18 cellular contexts compared by ENCODE assay signal in the genomic region with DNA sequence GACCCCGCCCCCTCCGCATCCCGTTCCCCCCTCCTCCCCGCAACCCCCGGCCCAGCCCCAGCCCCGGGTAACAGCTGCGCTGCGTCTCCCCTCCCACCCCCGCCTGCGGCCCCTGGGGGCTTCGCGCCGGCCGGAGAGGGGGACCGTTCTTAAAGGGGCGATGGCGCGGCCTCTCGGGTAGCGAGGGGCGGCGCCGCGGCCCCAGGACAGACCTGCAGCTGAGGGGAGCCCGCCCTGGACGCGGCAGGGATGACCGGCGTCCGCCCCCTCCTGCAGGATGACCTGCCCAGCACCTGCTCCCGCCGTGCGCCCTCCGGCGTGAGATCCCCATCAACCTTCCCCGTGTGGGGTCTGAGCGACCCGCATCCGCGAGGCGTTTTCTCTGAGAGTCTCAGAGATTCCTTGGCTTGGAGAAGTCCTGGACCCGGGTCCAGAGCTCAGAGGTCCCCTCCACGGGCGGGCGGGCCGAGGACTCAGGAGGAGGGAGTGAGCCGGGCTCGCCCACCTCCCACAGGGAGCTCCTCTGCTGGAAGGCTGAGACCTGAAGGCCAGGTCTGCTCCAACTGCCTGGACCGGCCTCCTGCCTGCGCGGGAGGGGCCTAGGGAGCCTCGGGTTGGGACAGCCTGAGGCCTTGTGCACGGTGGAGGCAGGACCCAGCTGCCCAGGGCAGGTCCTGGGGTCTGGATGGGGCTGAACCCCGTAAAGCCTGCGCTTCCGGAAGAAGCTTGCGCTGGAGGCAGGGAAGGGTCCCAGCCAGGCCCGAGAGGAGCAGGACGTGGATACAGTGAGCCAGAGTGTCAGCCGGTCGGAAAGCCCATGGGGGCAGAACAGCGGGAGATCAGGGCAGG. TPM values are rescaled to one million over a fixed set of nuclear protein-coding genes. Genes with fewer than 3 reads are reported as not detected.
DNase-seq lines count a peak whose midpoint lies in the region; ATAC-seq and TF ChIP-seq lines count a peak whose summit lies in the region.
"Had no signal": no experiment of that assay in that cellular context is flagged by ENCODE, and none has a peak within 500 bp of the region (broad histone marks: within the 10 kb centered on the region; RNA-seq: fewer than 3 reads in every experiment).

No MANE protein-coding gene starts in this region.

- H3F3A ChIP-seq in neural cell (ENCODE audit: insufficient read depth, low read length, poor library complexity, severe bottlenecking), result no peaks in the 10 kb centered on the region

- no peak for DNase-seq in CD8-positive, alpha-beta T cell
- DNase-seq in HUDEP-2 (lab: John Stamatoyannopoulos, UW; ENCODE audit: unreplicated experiment in 76 of 76) (no peak), CD1c-positive myeloid dendritic cell (ENCODE audit: extremely low spot score) (no peak), adrenal gland (no peak), DMS153 treated with DMSO at 0.1 percent for 48 hours (lab: John Stamatoyannopoulos, UW; ENCODE audit: unreplicated experiment) (no peak)
- DNase-seq: activated CD8-positive, alpha-beta memory T cell treated with anti-CD3 and anti-CD28 coated beads, Interleukin-2, amount 10 ng/mL, durations not matched to agents 7 days and 5 days; CD8-positive, alpha-beta memory T cell; GM23248; IMR-90; NCI-H1436 treated with DMSO at 0.1 percent for 48 hours; NCI-H82; SHP77 treated with DMSO at 0.1 percent for 48 hours had no signal

- no peaks in the 10 kb centered on the region for H3K9me3 Mint-ChIP-seq in CD8-positive, alpha-beta T cell
- H3K9me3 Mint-ChIP-seq: CD8-positive, alpha-beta memory T cell had no signal

- H3K27ac Mint-ChIP-seq in CD8-positive, alpha-beta T cell, result no peak overlapping the region
- H3K27ac Mint-ChIP-seq: activated CD8-positive, alpha-beta memory T cell treated with anti-CD3 and anti-CD28 coated beads, Interleukin-2, amount 10 ng/mL, durations not matched to agents 7 days and 5 days; CD8-positive, alpha-beta memory T cell had no signal

- no peak for TF ChIP-seq POLR2A in adrenal gland (IDR thresholded peaks at IDR 0.05)

- no peaks in the 10 kb centered on the region for H3K9me2 ChIP-seq in neural cell (ENCODE audit: insufficient read depth, low read length)

- H3K4me3 Mint-ChIP-seq in CD8-positive, alpha-beta T cell, result peak overlapping the region; percentile 42
- H3K4me3 Mint-ChIP-seq: activated CD8-positive, alpha-beta memory T cell treated with anti-CD3 and anti-CD28 coated beads, Interleukin-2, amount 10 ng/mL, durations not matched to agents 7 days and 5 days had no signal

- WGBS in HUES64, result 5% methylated on average over 57 of the region's 62 CpGs
- 10 to 25% (median 12%) methylated on average over 14 to 61 of the region's 62 CpGs; no CpG with 5 or more reads in 1 of the 4 donors for WGBS in adrenal gland, 4 donors

- H3K4me2 ChIP-seq in neural cell (ENCODE audit: low read length), result no peak overlapping the region

- no peaks in the 10 kb centered on the region for H4K20me1 ChIP-seq in neural cell (ENCODE audit: insufficient read depth)

- POLR2A ChIA-PET in CD8-positive, alpha-beta T cell (lab: Charles Lee), result no interaction called here

- intact Hi-C loops in CD8-positive, alpha-beta T cell (cut with DNase I, micrococcal nuclease), result no loop called here
- intact Hi-C loops in adrenal gland (cut with DNase I), result no loop called here

- H3K9ac ChIP-seq in HUES64 (ENCODE audit: low read depth, low read length) (no peak overlapping the region; the same call in 1 of the 2 replicates), neural cell (ENCODE audit: low read length) (peak overlapping the region; percentile 47)
- H3K9ac ChIP-seq: GM23248 had no signal

- no peak for ATAC-seq in CD8-positive, alpha-beta T cell
- ATAC-seq in esophagus mucosa, result peak; percentile 9
- ATAC-seq: activated CD8-positive, alpha-beta memory T cell treated with anti-CD3 and anti-CD28 coated beads, Interleukin-2, amount 10 ng/mL, durations not matched to agents 7 days and 5 days had no signal

- no peak overlapping the region for H3K4me3 ChIP-seq in CD8-positive, alpha-beta T cell (ENCODE audit: low read depth, low read length)
- peak overlapping the region; percentile 50 for H3K4me3 ChIP-seq in HUES64 (ENCODE audit: low read length)
- peak overlapping the region; percentile 60 for H3K4me3 ChIP-seq in neural cell (ENCODE audit: low read length)
- no peak overlapping the region for H3K4me3 ChIP-seq in adrenal gland
- H3K4me3 ChIP-seq: GM23248, lung had no signal

- H3K27me3 Mint-ChIP-seq in CD8-positive, alpha-beta T cell (ENCODE audit: low read depth), result peaks cover 47% of the 10 kb centered on the region

- TF ChIP-seq EP300 in neural cell (conservative IDR thresholded peaks at IDR 0.05; ENCODE audit: poor library complexity, severe bottlenecking), result no peak

- H3K9me3 ChIP-seq in CD8-positive, alpha-beta T cell (ENCODE audit: low read length), result no peaks in the 10 kb centered on the region
- no peaks in the 10 kb centered on the region for H3K9me3 ChIP-seq in HUES64 (ENCODE audit: insufficient read depth, low read depth, low read length)
- H3K9me3 ChIP-seq in neural cell (ENCODE audit: low read length), result no peaks in the 10 kb centered on the region
- no peaks in the 10 kb centered on the region for H3K9me3 ChIP-seq in adrenal gland (replicated peaks in 1 of 3)
- H3K9me3 ChIP-seq: prostate gland had no signal

- no peak overlapping the region for H3K27ac ChIP-seq in CD8-positive, alpha-beta T cell (ENCODE audit: low read depth, low read length)
- H3K27ac ChIP-seq in HUES64 (ENCODE audit: low read depth, low read length) (no peak overlapping the region), neural cell (ENCODE audit: low read length) (no peak overlapping the region), adrenal gland (no peak overlapping the region)
- H3K27ac ChIP-seq: GM23248, prostate gland had no signal

- H3K36me3 Mint-ChIP-seq in CD8-positive, alpha-beta T cell, result no peaks in the 10 kb centered on the region
- H3K36me3 Mint-ChIP-seq: activated CD8-positive, alpha-beta memory T cell treated with anti-CD3 and anti-CD28 coated beads, Interleukin-2, amount 10 ng/mL, durations not matched to agents 7 days and 5 days had no signal

- CTCF ChIA-PET in CD8-positive, alpha-beta T cell (lab: Charles Lee), result interaction anchor here (4.7 kb wide), 1 partner anchor 31 kb away, joined by 25 read pairs; no protein-coding TSS in a partner anchor

- peaks cover 11% of the 10 kb centered on the region for H3K27me3 ChIP-seq in CD8-positive, alpha-beta T cell (ENCODE audit: insufficient read depth, low read length)
- H3K27me3 ChIP-seq in HUES64 (ENCODE audit: insufficient read depth, low read length) (peaks cover 46% of the 10 kb centered on the region), neural cell (ENCODE audit: insufficient read depth, low read depth, low read length) (peaks cover 19% of the 10 kb centered on the region), adrenal gland (peaks cover 43% of the 10 kb centered on the region)

- H3K79me2 ChIP-seq in neural cell (replicated peaks; ENCODE audit: insufficient read depth, low read length), result peaks cover 16% of the 10 kb centered on the region

- TF ChIP-seq RAD21 in neural cell (conservative IDR thresholded peaks at IDR 0.05), result no peak

- H2AFZ ChIP-seq in neural cell (ENCODE audit: low read depth, low read length), result no peak overlapping the region
- H2AFZ ChIP-seq: GM23248 had no signal

- no peak for TF ChIP-seq CTCF in CD8-positive, alpha-beta T cell (IDR thresholded peaks at IDR 0.05)
- TF ChIP-seq CTCF in neural cell (IDR thresholded peaks at IDR 0.05; ENCODE audit: poor library complexity, severe bottlenecking) (no peak), adrenal gland (IDR thresholded peaks at IDR 0.05) (no peak)

- H3K36me3 ChIP-seq in CD8-positive, alpha-beta T cell (ENCODE audit: insufficient read depth, low read length), result no peaks in the 10 kb centered on the region
- H3K36me3 ChIP-seq in HUES64 (ENCODE audit: insufficient read depth, low read length) (no peaks in the 10 kb centered on the region), neural cell (ENCODE audit: insufficient read depth, low read length) (no peaks in the 10 kb centered on the region), adrenal gland (replicated peaks in 1 of 2) (no peaks in the 10 kb centered on the region)
- H3K36me3 ChIP-seq: prostate gland had no signal

- H3K4me1 Mint-ChIP-seq in CD8-positive, alpha-beta T cell (ENCODE audit: low read depth), result peaks cover 10% of the 10 kb centered on the region
- H3K4me1 Mint-ChIP-seq: activated CD8-positive, alpha-beta memory T cell treated with anti-CD3 and anti-CD28 coated beads, Interleukin-2, amount 10 ng/mL, durations not matched to agents 7 days and 5 days had no signal

- H3K4me1 ChIP-seq in CD8-positive, alpha-beta T cell (ENCODE audit: insufficient read depth, low read length), result peaks cover 6% of the 10 kb centered on the region
- H3K4me1 ChIP-seq in HUES64 (ENCODE audit: insufficient read depth, low read length), result peaks cover 6% of the 10 kb centered on the region; the same call in 1 of the 2 replicates
- H3K4me1 ChIP-seq in adrenal gland (replicated peaks in 1 of 2), result peaks cover 0 to 5% of the 10 kb centered on the region in 2 donors
- H3K4me1 ChIP-seq: prostate gland had no signal

RNA-seq across cellular contexts. Expression of a gene that starts 0.5 kb away (rescaled TPM):
- not detected for total RNA-seq in CD8-positive, alpha-beta T cell
- 5.2 TPM for polyA plus RNA-seq in HUES64 (2013, experiment 1 of 2)
- polyA plus RNA-seq in HUES64 (2013, experiment 2 of 2), result 7.4 TPM
- total RNA-seq in esophagus mucosa (not detected), adrenal gland (under 1 TPM in 2 of 8 donors, not detected in 6; 0.15 to 0.28 TPM)
- polyA plus RNA-seq in neural cell (11.2 and 18.7 TPM in 2 replicates), adrenal gland (under 1 TPM; 0.31 to 0.64 (median 0.40) TPM)
- polyA minus RNA-seq in neural cell, result 5.4 TPM in 2 replicates
- total RNA-seq: activated CD8-positive, alpha-beta memory T cell treated with anti-CD3 and anti-CD28 coated beads, Interleukin-2, amount 10 ng/mL, durations not matched to agents 7 days and 5 days; CD8-positive, alpha-beta memory T cell; GM23248; IMR-90; subcutaneous adipose tissue had no signal
- polyA plus RNA-seq: CD8-positive, alpha-beta memory T cell; GM23248; IMR-90 had no signal

RNA-seq across cellular contexts. Expression of a gene that starts 17.9 kb away (rescaled TPM):
- total RNA-seq in CD8-positive, alpha-beta T cell, result 100 to 1,000 TPM; 121 to 123 TPM
- 53.6 TPM for polyA plus RNA-seq in HUES64 (2013, experiment 1 of 2)
- 54.6 TPM for polyA plus RNA-seq in HUES64 (2013, experiment 2 of 2)
- total RNA-seq in esophagus mucosa (26.3 TPM), adrenal gland (10 to 100 TPM; 13.0 to 94.8 (median 61.5) TPM)
- polyA plus RNA-seq in neural cell (70.2 and 82.0 TPM in 2 replicates), adrenal gland (100 to 1,000 TPM in 2 of 3 donors, 10 to 100 TPM in 1; 17.0 to 286 (median 123) TPM)
- 40.6 and 47.7 TPM in 2 replicates for polyA minus RNA-seq in neural cell

RNA-seq across cellular contexts. Expression of a gene that starts 19.1 kb away (rescaled TPM):
- total RNA-seq in CD8-positive, alpha-beta T cell, result 1 to 10 TPM; 2.0 to 2.1 TPM
- polyA plus RNA-seq in HUES64 (2013, experiment 1 of 2), result not detected
- not detected for polyA plus RNA-seq in HUES64 (2013, experiment 2 of 2)
- not detected for total RNA-seq in esophagus mucosa
- not detected in 2 replicates for polyA plus RNA-seq in neural cell
- polyA minus RNA-seq in neural cell, result not detected in 2 replicates
- total RNA-seq in adrenal gland, result 1 to 10 TPM in 3 of 8 donors, under 1 TPM in 1, not detected in 4; 0.28 to 1.1 (median 1.1) TPM
- polyA plus RNA-seq in adrenal gland, result 1 to 10 TPM in 1 of 3 donors, under 1 TPM in 1, not detected in 1; 0.81 to 1.2 TPM
- total RNA-seq: activated CD8-positive, alpha-beta memory T cell treated with anti-CD3 and anti-CD28 coated beads, Interleukin-2, amount 10 ng/mL, durations not matched to agents 7 days and 5 days; CD8-positive, alpha-beta memory T cell; GM23248; IMR-90; prostate gland had no signal
- polyA plus RNA-seq: CD8-positive, alpha-beta memory T cell; GM23248; IMR-90 had no signal

RNA-seq across cellular contexts. Expression of a gene that starts 38.2 kb away (rescaled TPM):
- under 1 TPM; 0.11 to 0.22 TPM for total RNA-seq in CD8-positive, alpha-beta T cell
- polyA plus RNA-seq in HUES64 (2013, experiment 1 of 2), result 0.20 TPM
- 0.25 TPM for polyA plus RNA-seq in HUES64 (2013, experiment 2 of 2)
- total RNA-seq in esophagus mucosa (not detected), adrenal gland (under 1 TPM in 3 of 8 donors, not detected in 5; 0.09 to 0.18 (median 0.11) TPM)
- polyA plus RNA-seq in neural cell (0.46 and 1.1 TPM in 2 replicates), adrenal gland (under 1 TPM in 2 of 3 donors, not detected in 1; 0.34 to 0.97 TPM)
- polyA minus RNA-seq in neural cell, result not detected in 2 replicates
- total RNA-seq: activated CD8-positive, alpha-beta memory T cell treated with anti-CD3 and anti-CD28 coated beads, Interleukin-2, amount 10 ng/mL, durations not matched to agents 7 days and 5 days; GM23248; IMR-90; subcutaneous adipose tissue had no signal
- polyA plus RNA-seq: CD8-positive, alpha-beta memory T cell; GM23248; IMR-90 had no signal

RNA-seq across cellular contexts. Expression of a gene that starts 38.8 kb away (rescaled TPM):
- 10 to 100 TPM; 44.8 to 45.7 TPM for total RNA-seq in CD8-positive, alpha-beta T cell
- polyA plus RNA-seq in HUES64 (2013, experiment 1 of 2), result 43.6 TPM
- 40.4 TPM for polyA plus RNA-seq in HUES64 (2013, experiment 2 of 2)
- total RNA-seq in esophagus mucosa (22.5 TPM), adrenal gland (10 to 100 TPM; 19.5 to 41.9 (median 34.7) TPM)
- polyA plus RNA-seq in neural cell (36.9 and 38.2 TPM in 2 replicates), adrenal gland (10 to 100 TPM; 27.6 to 38.0 (median 29.9) TPM)
- 30.9 and 33.9 TPM in 2 replicates for polyA minus RNA-seq in neural cell

Comparison
In these comparisons a context has a peak if more than half of its experiments do, and no peak if none do; other contexts are left out.
1. H3K4me3 ChIP-seq: peak in HUES64 (single experiment) and neural cell (single experiment); none in CD8-positive, alpha-beta T cell (single experiment) and adrenal gland (0 of 4).